ENCODE assay signal across 9 cellular contexts in genomic region chr19:53511933-53512374, GRCh38. TPM values are rescaled to one million over a fixed set of nuclear protein-coding genes. Genes with fewer than 3 reads are reported as not detected.
DNase-seq lines count a peak whose midpoint lies in the region; ATAC-seq, FAIRE-seq and TF ChIP-seq lines count a peak whose summit lies in the region.
"Had no signal": no experiment of that assay in that cellular context is flagged by ENCODE, and none has a peak within 500 bp of the region (broad histone marks: within the 10 kb centered on the region; RNA-seq: fewer than 3 reads in every experiment).

No MANE protein-coding gene starts in this region.

- H3K36me3 ChIP-seq in DND-41 (ENCODE audit: insufficient read depth, low read length) = no peaks in the 10 kb centered on the region
- H3K36me3 ChIP-seq in stomach = no peaks in the 10 kb centered on the region
- H3K36me3 ChIP-seq: SJSA1 had no signal

- H3K9me3 ChIP-seq in DND-41 (ENCODE audit: insufficient read depth, low read length, severe bottlenecking) (no peaks in the 10 kb centered on the region), stomach (no peaks in the 10 kb centered on the region)
- H3K9me3 ChIP-seq: SJSA1 had no signal

- H4K20me1 ChIP-seq in DND-41 (ENCODE audit: insufficient read depth, low read length) = no peaks in the 10 kb centered on the region

- ATAC-seq in DND-41 (ENCODE audit: insufficient read depth, low read depth) = peak; percentile 74; the same call in 2 of the 3 replicates
- peak; percentile 78 for ATAC-seq in effector memory CD8-positive, alpha-beta T cell (replicated peaks)
- peak; percentile 88 for ATAC-seq in memory B cell (ENCODE audit: low read depth)
- ATAC-seq in HG03095 (IDR thresholded peaks at IDR 0.05; ENCODE audit: unreplicated experiment) = no peak

- H3K27me3 Mint-ChIP-seq in activated CD4-positive, alpha-beta T cell treated with anti-CD3 and anti-CD28 coated beads, Interleukin-2, amount 10 ng/mL, durations not matched to agents 24 days and 14 days = no peaks in the 10 kb centered on the region
- H3K27me3 Mint-ChIP-seq in effector memory CD8-positive, alpha-beta T cell = peaks cover 8 to 9% of the 10 kb centered on the region in 2 donors
- peaks cover 3% of the 10 kb centered on the region for H3K27me3 Mint-ChIP-seq in memory B cell

- H3K27ac Mint-ChIP-seq in activated CD4-positive, alpha-beta T cell treated with anti-CD3 and anti-CD28 coated beads, Interleukin-2, amount 10 ng/mL, durations not matched to agents 24 days and 14 days = no peak overlapping the region
- H3K27ac Mint-ChIP-seq in effector memory CD8-positive, alpha-beta T cell = no peak overlapping the region
- H3K27ac Mint-ChIP-seq in memory B cell = no peak overlapping the region

- H3K4me3 ChIP-seq in DND-41 (ENCODE audit: low read depth in 1 of 2, low read length in 2 of 2) = no peak overlapping the region
- H3K4me3 ChIP-seq in stomach = no peak overlapping the region
- H3K4me3 ChIP-seq: SJSA1 had no signal

- no peak for TF ChIP-seq POLR2A in stomach (IDR thresholded peaks at IDR 0.05)

- H3K4me1 ChIP-seq in DND-41 (ENCODE audit: insufficient read depth, low read length) (peaks cover 2% of the 10 kb centered on the region; the same call in 1 of the 2 replicates), stomach (no peaks in the 10 kb centered on the region)
- H3K4me1 ChIP-seq: SJSA1 had no signal

- no peak overlapping the region for H3K9ac ChIP-seq in DND-41 (ENCODE audit: low read depth, low read length)

- no peak for FAIRE-seq in GM19239 (lab: Jason Lieb, UNC)

- H3K27ac ChIP-seq in DND-41 (ENCODE audit: low read length) = no peak overlapping the region
- no peak overlapping the region for H3K27ac ChIP-seq in stomach
- H3K27ac ChIP-seq: SJSA1 had no signal

- WGBS in stomach, 5 donors = 31 to 36% (median 32%) methylated on average over 5 to 11 of the region's 11 CpGs

- no peak overlapping the region for H3K4me2 ChIP-seq in DND-41 (ENCODE audit: insufficient read depth, low read length)

- H3K79me2 ChIP-seq in DND-41 (ENCODE audit: insufficient read depth, low read length) = no peaks in the 10 kb centered on the region

- no peak for TF ChIP-seq EP300 in stomach (IDR thresholded peaks at IDR 0.05)

- H2AFZ ChIP-seq in DND-41 (ENCODE audit: low read depth, low read length) = no peak overlapping the region

- peak; percentile 80 for TF ChIP-seq CTCF in DND-41 (IDR thresholded peaks at IDR 0.05; ENCODE audit: borderline replicate concordance, extremely low read depth, low read length, poor library complexity, severe bottlenecking)
- peak in 5 of 7 experiments; percentile 55 to 68 (median 60) for TF ChIP-seq CTCF in stomach (IDR thresholded peaks at IDR 0.05)

- peaks cover 4% of the 10 kb centered on the region for H3K9me3 Mint-ChIP-seq in activated CD4-positive, alpha-beta T cell treated with anti-CD3 and anti-CD28 coated beads, Interleukin-2, amount 10 ng/mL, durations not matched to agents 24 days and 14 days
- H3K9me3 Mint-ChIP-seq in effector memory CD8-positive, alpha-beta T cell = no peaks in the 10 kb centered on the region
- peaks cover 1% of the 10 kb centered on the region for H3K9me3 Mint-ChIP-seq in memory B cell

- no peaks in the 10 kb centered on the region for H3K27me3 ChIP-seq in DND-41 (ENCODE audit: insufficient read depth, low read length, poor library complexity)
- peaks cover 0 to 16% (median 0%) of the 10 kb centered on the region in 3 donors for H3K27me3 ChIP-seq in stomach
- H3K27me3 ChIP-seq: SJSA1 had no signal

- no peaks in the 10 kb centered on the region for H3K36me3 Mint-ChIP-seq in activated CD4-positive, alpha-beta T cell treated with anti-CD3 and anti-CD28 coated beads, Interleukin-2, amount 10 ng/mL, durations not matched to agents 24 days and 14 days (ENCODE audit: low read depth)
- no peaks in the 10 kb centered on the region for H3K36me3 Mint-ChIP-seq in effector memory CD8-positive, alpha-beta T cell (ENCODE audit: insufficient read depth)
- no peaks in the 10 kb centered on the region for H3K36me3 Mint-ChIP-seq in memory B cell

- intact Hi-C loops in activated CD4-positive, alpha-beta T cell treated with anti-CD3 and anti-CD28 coated beads, Interleukin-2, amount 10 ng/mL, durations not matched to agents 24 days and 14 days (cut with micrococcal nuclease) = loop anchor here (5.0 kb wide), 1 partner anchor 85 kb away; no protein-coding TSS in a partner anchor
- intact Hi-C loops in stomach (cut with DNase I; ENCODE audit: low total_unique reads) = loop anchor here (10.0 kb wide), 2 partner anchors 77 to 317 kb away; partner anchors contain the start of genes ZNF665 and ZNF761

- peak; percentile 56 for DNase-seq in DND-41
- DNase-seq in M059J (ENCODE audit: low read depth) = peak; percentile 35
- DNase-seq in activated CD4-positive, alpha-beta T cell treated with anti-CD3 and anti-CD28 coated beads, Interleukin-2, amount 10 ng/mL, durations not matched to agents 24 days and 14 days = peak; percentile 74
- peak; percentile 32 to 35 (median 34) for DNase-seq in effector memory CD8-positive, alpha-beta T cell
- peak; percentile 33 to 34 for DNase-seq in memory B cell (ENCODE audit: low spot score in 2 of 2)
- peak; percentile 64 for DNase-seq in stomach
- DNase-seq in GM19239 (ENCODE audit: insufficient read length, low spot score) = no peak

- no peak overlapping the region for H3K4me3 Mint-ChIP-seq in activated CD4-positive, alpha-beta T cell treated with anti-CD3 and anti-CD28 coated beads, Interleukin-2, amount 10 ng/mL, durations not matched to agents 24 days and 14 days
- H3K4me3 Mint-ChIP-seq in effector memory CD8-positive, alpha-beta T cell = no peak overlapping the region
- no peak overlapping the region for H3K4me3 Mint-ChIP-seq in memory B cell

- H3K4me1 Mint-ChIP-seq in activated CD4-positive, alpha-beta T cell treated with anti-CD3 and anti-CD28 coated beads, Interleukin-2, amount 10 ng/mL, durations not matched to agents 24 days and 14 days = no peaks in the 10 kb centered on the region
- H3K4me1 Mint-ChIP-seq in effector memory CD8-positive, alpha-beta T cell (ENCODE audit: low read depth in 2 of 2) = peaks cover 0 to 3% of the 10 kb centered on the region in 2 donors
- H3K4me1 Mint-ChIP-seq in memory B cell = no peaks in the 10 kb centered on the region

RNA-seq across cellular contexts. Expression of gene ZNF331, which starts 26.0 kb away (rescaled TPM):
- 5.3 and 12.3 TPM in 2 replicates for total RNA-seq in M059J (2014; rRNA removed; shearing (Covaris generic))
- total RNA-seq in activated CD4-positive, alpha-beta T cell treated with anti-CD3 and anti-CD28 coated beads, Interleukin-2, amount 10 ng/mL, durations not matched to agents 24 days and 14 days = 18.2 and 18.9 TPM in 2 replicates
- 10 to 100 TPM in 4 of 5 donors, 1 to 10 TPM in 1; 2.9 to 67.2 (median 17.9) TPM for total RNA-seq in stomach
- polyA plus RNA-seq in stomach = 1 to 10 TPM; 8.1 to 8.9 (median 8.5) TPM

RNA-seq across cellular contexts. Expression of gene ZNF813, which starts 44.4 kb away (rescaled TPM):
- 3.7 and 4.2 TPM in 2 replicates for total RNA-seq in M059J (2014; rRNA removed; shearing (Covaris generic))
- total RNA-seq in activated CD4-positive, alpha-beta T cell treated with anti-CD3 and anti-CD28 coated beads, Interleukin-2, amount 10 ng/mL, durations not matched to agents 24 days and 14 days = 4.3 and 5.2 TPM in 2 replicates
- total RNA-seq in stomach = 1 to 10 TPM in 4 of 5 donors, under 1 TPM in 1; 0.45 to 6.8 (median 3.5) TPM
- 1 to 10 TPM in 1 of 3 donors, under 1 TPM in 2; 0.70 to 1.7 (median 1.00) TPM for polyA plus RNA-seq in stomach
